ENCODE assay signal across 8 cellular contexts in the genomic region with DNA sequence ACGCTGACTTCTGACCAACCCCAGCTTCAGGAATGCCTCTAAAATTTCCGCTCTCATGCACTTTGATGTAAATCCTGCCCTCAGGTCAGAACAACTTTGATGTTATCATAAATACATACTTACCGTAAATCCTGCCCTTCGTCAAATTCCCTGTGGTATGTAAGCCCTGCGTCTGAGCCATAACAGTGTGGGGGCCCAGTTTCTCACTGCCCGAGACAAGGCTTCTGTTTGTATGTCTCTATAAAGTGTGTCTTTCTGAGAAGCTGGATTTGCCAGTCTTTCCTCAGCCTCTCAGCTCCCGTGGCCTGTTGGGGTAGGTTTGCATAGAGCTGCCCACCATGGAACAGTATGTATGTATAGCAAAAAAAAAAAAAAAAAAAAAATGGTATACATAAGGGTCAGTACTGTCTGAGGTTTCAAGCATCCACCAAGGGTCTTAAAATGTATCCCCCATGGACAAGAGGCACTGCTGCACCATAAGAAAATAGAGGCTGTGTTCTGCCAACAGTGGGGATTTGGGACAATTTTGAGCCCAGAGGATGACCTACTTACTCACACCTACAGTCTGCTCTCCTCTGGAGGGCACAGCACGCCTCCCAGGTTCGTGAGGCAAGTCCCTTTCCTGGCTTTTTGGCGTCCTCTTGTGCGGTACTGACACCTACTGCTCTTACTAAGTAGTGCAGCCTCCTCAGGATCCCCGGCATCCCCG. TPM values are rescaled to one million over a fixed set of nuclear protein-coding genes. Genes with fewer than 3 reads are reported as not detected.
A peak's percentile ranks its signal among the peaks of the same experiment; 100 is the strongest.
DNase-seq lines count a peak whose midpoint lies in the region; ATAC-seq and TF ChIP-seq lines count a peak whose summit lies in the region.

No MANE protein-coding gene starts in this region.

- DNase-seq in NCI-H187 (lab: John Stamatoyannopoulos, UW) (peak; percentile 6 to 50), NCI-H187 treated with DMSO at 0.1 percent for 48 hours (lab: John Stamatoyannopoulos, UW) (no peak), NCI-H524 (lab: John Stamatoyannopoulos, UW) (peak; percentile 75 to 92), left lung (peak; percentile 79 to 87)
- DNase-seq in activated CD4-positive, alpha-beta T cell treated with anti-CD3 and anti-CD28 coated beads, Interleukin-2, amount 10 ng/mL, durations not matched to agents 24 days and 14 days: peak; percentile 94
- peak; percentile 68 to 78 for DNase-seq in stimulated activated CD4-positive, alpha-beta T cell treated with anti-CD3 and anti-CD28 coated beads, Interleukin-4, amount 100 ng/mL, for 4 hours

- peak overlapping the region; percentile 34 for H3K27ac ChIP-seq in cingulate gyrus (ENCODE audit: low read depth, low read length)
- no peak overlapping the region for H3K27ac ChIP-seq in left lung

- TF ChIP-seq CTCF in left lung (IDR thresholded peaks at IDR 0.05): peak; percentile 85 to 96

- H3K36me3 Mint-ChIP-seq in activated CD4-positive, alpha-beta T cell treated with anti-CD3 and anti-CD28 coated beads, Interleukin-2, amount 10 ng/mL, durations not matched to agents 24 days and 14 days (ENCODE audit: low read depth): peaks cover 37% of the 10 kb centered on the region

- ATAC-seq in HG03432 (IDR thresholded peaks at IDR 0.05; ENCODE audit: unreplicated experiment) (peak; percentile 78), left lung (peak; percentile 91)

- no peaks in the 10 kb centered on the region for H3K27me3 Mint-ChIP-seq in activated CD4-positive, alpha-beta T cell treated with anti-CD3 and anti-CD28 coated beads, Interleukin-2, amount 10 ng/mL, durations not matched to agents 24 days and 14 days

- no peaks in the 10 kb centered on the region for H3K9me3 Mint-ChIP-seq in activated CD4-positive, alpha-beta T cell treated with anti-CD3 and anti-CD28 coated beads, Interleukin-2, amount 10 ng/mL, durations not matched to agents 24 days and 14 days

- intact Hi-C loops in activated CD4-positive, alpha-beta T cell treated with anti-CD3 and anti-CD28 coated beads, Interleukin-2, amount 10 ng/mL, durations not matched to agents 24 days and 14 days (cut with micrococcal nuclease): loop anchor here (1.0 kb wide), 3 partner anchors 18 to 88 kb away; a partner anchor contains a TSS
- intact Hi-C loops in left lung (cut with DNase I): loop anchor here in 1 of 2 donors (10.0 kb wide), 1 partner anchor 74 kb away; no protein-coding TSS in a partner anchor

- H3K27me3 ChIP-seq in left lung: no peaks in the 10 kb centered on the region

- H3K4me1 Mint-ChIP-seq in activated CD4-positive, alpha-beta T cell treated with anti-CD3 and anti-CD28 coated beads, Interleukin-2, amount 10 ng/mL, durations not matched to agents 24 days and 14 days: peaks cover 30% of the 10 kb centered on the region

- no peaks in the 10 kb centered on the region for H3K9me3 ChIP-seq in left lung

- peaks cover 16 to 22% of the 10 kb centered on the region in 2 donors for H3K4me1 ChIP-seq in left lung

- no peak overlapping the region for H3K4me3 ChIP-seq in left lung

- H3K27ac Mint-ChIP-seq in activated CD4-positive, alpha-beta T cell treated with anti-CD3 and anti-CD28 coated beads, Interleukin-2, amount 10 ng/mL, durations not matched to agents 24 days and 14 days: no peak overlapping the region

- H3K36me3 ChIP-seq in left lung: peaks cover 0 to 32% of the 10 kb centered on the region in 2 donors

- H3K4me3 Mint-ChIP-seq in activated CD4-positive, alpha-beta T cell treated with anti-CD3 and anti-CD28 coated beads, Interleukin-2, amount 10 ng/mL, durations not matched to agents 24 days and 14 days: no peak overlapping the region

RNA-seq across cellular contexts. Expression of a gene that starts 17.5 kb away (rescaled TPM):
- 69.7 and 72.2 TPM in 2 replicates for total RNA-seq in activated CD4-positive, alpha-beta T cell treated with anti-CD3 and anti-CD28 coated beads, Interleukin-2, amount 10 ng/mL, durations not matched to agents 24 days and 14 days
- total RNA-seq in left lung: 10 to 100 TPM; 29.0 to 35.4 TPM

RNA-seq across cellular contexts. Expression of a gene that starts 17.6 kb away (rescaled TPM):
- total RNA-seq in activated CD4-positive, alpha-beta T cell treated with anti-CD3 and anti-CD28 coated beads, Interleukin-2, amount 10 ng/mL, durations not matched to agents 24 days and 14 days: 22.3 and 27.1 TPM in 2 replicates
- 10 to 100 TPM; 11.7 to 17.0 TPM for total RNA-seq in left lung
